Comparison of ENCODE assay signal across 25 cellular contexts in the genomic region with DNA sequence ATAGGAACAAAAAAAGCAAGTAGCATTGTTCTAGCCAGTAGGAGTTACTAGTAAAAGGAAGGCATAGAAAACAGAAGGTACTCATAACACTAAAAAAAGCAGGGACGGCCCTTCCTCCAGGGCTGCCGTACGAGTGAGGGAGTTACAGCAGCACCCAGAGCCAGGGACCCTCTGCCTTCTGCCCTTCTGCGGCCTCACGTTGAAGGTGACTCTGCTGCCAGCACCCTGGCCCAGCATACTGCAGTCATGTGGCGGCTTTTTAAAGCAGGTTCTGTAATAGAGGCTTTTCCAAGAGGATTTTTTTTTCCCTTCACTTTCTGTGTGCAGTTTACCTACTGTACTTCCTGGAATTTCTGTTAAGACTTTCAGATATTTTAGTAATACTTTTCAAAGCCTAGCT.
A peak's percentile ranks its signal among the peaks of the same experiment; 100 is the strongest.
DNase-seq lines count a peak whose midpoint lies in the region; ATAC-seq and TF ChIP-seq lines count a peak whose summit lies in the region.
"Had no signal": no experiment of that assay in that cellular context is flagged by ENCODE, and none has a peak within 500 bp of the region (broad histone marks: within the 10 kb centered on the region; RNA-seq: fewer than 3 reads in every experiment).

No MANE protein-coding gene starts in this region.

- H3K36me3 ChIP-seq in GM23338 (ENCODE audit: insufficient read depth): no peaks in the 10 kb centered on the region
- no peaks in the 10 kb centered on the region for H3K36me3 ChIP-seq in heart right ventricle
- H3K36me3 ChIP-seq: BLaER1, Peyer's patch had no signal

- no peaks in the 10 kb centered on the region for H4K20me1 ChIP-seq in GM23338 (replicated peaks; ENCODE audit: insufficient read depth)
- H4K20me1 ChIP-seq: BLaER1 had no signal

- H2AFZ ChIP-seq in GM23338: no peak overlapping the region
- H2AFZ ChIP-seq: GM23248 had no signal

- H3K27me3 ChIP-seq in GM23338 (ENCODE audit: insufficient read depth) (no peaks in the 10 kb centered on the region), heart right ventricle (no peaks in the 10 kb centered on the region)
- H3K27me3 ChIP-seq: BLaER1, Peyer's patch had no signal

- no peak overlapping the region for H3K4me2 ChIP-seq in GM23338
- H3K4me2 ChIP-seq: BLaER1, KMS-11, SK-N-SH had no signal

- H3K4me3 Mint-ChIP-seq in GM23338 (no peak overlapping the region), mesothelial cell of epicardium (no peak overlapping the region)
- no peak overlapping the region for H3K4me3 Mint-ChIP-seq in activated CD8-positive, alpha-beta T cell treated with anti-CD3 and anti-CD28 coated beads, Interleukin-2, amount 10 ng/mL, durations not matched to agents 7 days and 5 days
- H3K4me3 Mint-ChIP-seq: CD4-positive, alpha-beta T cell; H9 had no signal

- CTCF ChIA-PET in activated CD8-positive, alpha-beta T cell treated with anti-CD3 and anti-CD28 coated beads, Interleukin-2, amount 10 ng/mL, durations not matched to agents 7 days and 5 days (lab: Charles Lee): no interaction called here

- WGBS in heart right ventricle, 2 donors: 41 to 52% methylated on average over 6 of the region's 6 CpGs

- H3K79me2 ChIP-seq in GM23338 (replicated peaks; ENCODE audit: insufficient read depth): no peaks in the 10 kb centered on the region

- H3F3A ChIP-seq in GM23338 (replicated peaks; ENCODE audit: low read depth): no peaks in the 10 kb centered on the region

- H3K36me3 Mint-ChIP-seq in GM23338 (ENCODE audit: low read depth) (no peaks in the 10 kb centered on the region), mesothelial cell of epicardium (peaks cover 5% of the 10 kb centered on the region)
- no peaks in the 10 kb centered on the region for H3K36me3 Mint-ChIP-seq in activated CD8-positive, alpha-beta T cell treated with anti-CD3 and anti-CD28 coated beads, Interleukin-2, amount 10 ng/mL, durations not matched to agents 7 days and 5 days (ENCODE audit: low read depth)

- peaks cover 0 to 9% (median 0%) of the 10 kb centered on the region in 11 donors for H3K9me3 ChIP-seq in heart right ventricle
- H3K9me3 ChIP-seq: Peyer's patch, SK-N-SH had no signal

- ATAC-seq in GM23338 (peak; percentile 42; the same call in 1 of the 3 replicates), heart right ventricle (peak; percentile 62 to 87 (median 79)), HG02571 (IDR thresholded peaks at IDR 0.05; ENCODE audit: unreplicated experiment) (no peak)
- ATAC-seq in activated CD8-positive, alpha-beta T cell treated with anti-CD3 and anti-CD28 coated beads, Interleukin-2, amount 10 ng/mL, durations not matched to agents 7 days and 5 days: no peak

- H3K4me1 Mint-ChIP-seq in GM23338 (peaks cover 2% of the 10 kb centered on the region), mesothelial cell of epicardium (peaks cover 22% of the 10 kb centered on the region)
- H3K4me1 Mint-ChIP-seq in activated CD8-positive, alpha-beta T cell treated with anti-CD3 and anti-CD28 coated beads, Interleukin-2, amount 10 ng/mL, durations not matched to agents 7 days and 5 days (ENCODE audit: low read depth): no peaks in the 10 kb centered on the region

- H3K9me2 ChIP-seq in GM23338 (ENCODE audit: insufficient read depth): no peaks in the 10 kb centered on the region
- H3K9me2 ChIP-seq: SK-N-SH had no signal

- H3K27ac ChIP-seq in GM23338 (ENCODE audit: low read depth) (no peak overlapping the region), heart right ventricle (peak overlapping the region; percentile 13 to 87 (median 72))
- H3K27ac ChIP-seq: BLaER1, GM23248, KMS-11, Peyer's patch had no signal

- H3K9me3 Mint-ChIP-seq in GM23338 (no peaks in the 10 kb centered on the region), mesothelial cell of epicardium (peaks cover 9% of the 10 kb centered on the region)
- no peaks in the 10 kb centered on the region for H3K9me3 Mint-ChIP-seq in activated CD8-positive, alpha-beta T cell treated with anti-CD3 and anti-CD28 coated beads, Interleukin-2, amount 10 ng/mL, durations not matched to agents 7 days and 5 days (ENCODE audit: insufficient read depth)
- H3K9me3 Mint-ChIP-seq: CD4-positive, alpha-beta T cell; H9 had no signal

- no peak overlapping the region for H3K4me3 ChIP-seq in GM23338
- no peak overlapping the region for H3K4me3 ChIP-seq in heart right ventricle
- H3K4me3 ChIP-seq: BLaER1, GM23248, Peyer's patch had no signal

- POLR2A ChIA-PET in activated CD8-positive, alpha-beta T cell treated with anti-CD3 and anti-CD28 coated beads, Interleukin-2, amount 10 ng/mL, durations not matched to agents 7 days and 5 days (lab: Charles Lee): no interaction called here

- DNase-seq in GM23338 (ENCODE audit: low spot score): no peak
- peak; percentile 49 for DNase-seq in NCI-H2081 treated with DMSO at 0.1 percent for 48 hours (lab: John Stamatoyannopoulos, UW)
- DNase-seq in heart right ventricle: peak; percentile 33 to 42
- no peak for DNase-seq in mesothelial cell of epicardium (ENCODE audit: low spot score in 2 of 2, unreplicated experiment in 2 of 2)
- DNase-seq in activated CD8-positive, alpha-beta T cell treated with anti-CD3 and anti-CD28 coated beads, Interleukin-2, amount 10 ng/mL, durations not matched to agents 7 days and 5 days: no peak
- no peak for DNase-seq in foreskin melanocyte
- no peak for DNase-seq in NCI-H2196 treated with DMSO at 0.1 percent for 48 hours (lab: John Stamatoyannopoulos, UW; ENCODE audit: unreplicated experiment)
- DNase-seq: CD4-positive, alpha-beta T cell; COR-L47; DMS53; GM23248; H9; IMR-90; MM.1S; NCI-H1694 treated with DMSO at 0.1 percent for 48 hours; NCI-H2107; NCI-H446; NCI-H524 treated with DMSO at 0.1 percent for 48 hours; NCI-H82; Peyer's patch; SK-N-SH; SW 1271 had no signal

- TF ChIP-seq CTCF in GM23338 (conservative IDR thresholded peaks at IDR 0.05; ENCODE audit: low read depth in 2 of 2) (no peak), heart right ventricle (IDR thresholded peaks at IDR 0.05) (no peak), mesothelial cell of epicardium (IDR thresholded peaks at IDR 0.05; ENCODE audit: unreplicated experiment) (no peak)

- intact Hi-C loops in heart right ventricle (cut with DNase I): loop anchor here in 1 of 10 donors (10.0 kb wide), 1 partner anchor 158 kb away; the partner anchor contains the start of gene PTGR3

- no peak overlapping the region for H3K27ac Mint-ChIP-seq in GM23338
- peak overlapping the region; percentile 26 for H3K27ac Mint-ChIP-seq in mesothelial cell of epicardium
- no peak overlapping the region for H3K27ac Mint-ChIP-seq in activated CD8-positive, alpha-beta T cell treated with anti-CD3 and anti-CD28 coated beads, Interleukin-2, amount 10 ng/mL, durations not matched to agents 7 days and 5 days
- H3K27ac Mint-ChIP-seq: CD4-positive, alpha-beta T cell; H9 had no signal

- H3K4me1 ChIP-seq in GM23338 (ENCODE audit: insufficient read depth) (no peaks in the 10 kb centered on the region), heart right ventricle (peaks cover 0 to 49% (median 12%) of the 10 kb centered on the region in 9 donors)
- H3K4me1 ChIP-seq: BLaER1, Peyer's patch had no signal

- peaks cover 1% of the 10 kb centered on the region for H3K27me3 Mint-ChIP-seq in GM23338 (ENCODE audit: insufficient read depth, low read depth, poor library complexity)
- H3K27me3 Mint-ChIP-seq in mesothelial cell of epicardium (ENCODE audit: low read depth): no peaks in the 10 kb centered on the region
- no peaks in the 10 kb centered on the region for H3K27me3 Mint-ChIP-seq in activated CD8-positive, alpha-beta T cell treated with anti-CD3 and anti-CD28 coated beads, Interleukin-2, amount 10 ng/mL, durations not matched to agents 7 days and 5 days (ENCODE audit: low read depth)
- H3K27me3 Mint-ChIP-seq: CD4-positive, alpha-beta T cell had no signal

TF ChIP-seq in GM23338, 12 proteins besides CTCF, POLR2A, EP300 and RAD21 (continues in another document):
- no peak for TF ChIP-seq EZH2 (IDR thresholded peaks at IDR 0.05; ENCODE audit: low read depth, unreplicated experiment)
- TF ChIP-seq POLR2AphosphoS5 (IDR thresholded peaks at IDR 0.05; ENCODE audit: low read depth): no peak
- TF ChIP-seq ZNF331 (CRISPR knock-in tag; IDR thresholded peaks at IDR 0.05; ENCODE audit: low read depth): no peak
- TF ChIP-seq JUNB (IDR thresholded peaks at IDR 0.05; ENCODE audit: unreplicated experiment): no peak
- TF ChIP-seq ZNF114 (CRISPR knock-in tag; IDR thresholded peaks at IDR 0.05): no peak
- TF ChIP-seq NANOG (IDR thresholded peaks at IDR 0.05; ENCODE audit: borderline replicate concordance): no peak
- no peak for TF ChIP-seq EZH2phosphoT487 (IDR thresholded peaks at IDR 0.05; ENCODE audit: unreplicated experiment)
- no peak for TF ChIP-seq ETS1 (IDR thresholded peaks at IDR 0.05)

Comparison
In these comparisons a context has a peak if more than half of its experiments do, and no peak if none do; other contexts are left out.
1. ATAC-seq: peak in GM23338 (single experiment) and heart right ventricle (8 of 8); none in HG02571 (single experiment) and activated CD8-positive, alpha-beta T cell treated with anti-CD3 and anti-CD28 coated beads, Interleukin-2, amount 10 ng/mL, durations not matched to agents 7 days and 5 days (single experiment).
2. DNase-seq: peak in NCI-H2081 treated with DMSO at 0.1 percent for 48 hours (single experiment) and heart right ventricle (2 of 2); none in GM23338 (single experiment), mesothelial cell of epicardium (0 of 2), activated CD8-positive, alpha-beta T cell treated with anti-CD3 and anti-CD28 coated beads, Interleukin-2, amount 10 ng/mL, durations not matched to agents 7 days and 5 days (single experiment), foreskin melanocyte (single experiment) and NCI-H2196 treated with DMSO at 0.1 percent for 48 hours (single experiment).